In the genomic region with DNA sequence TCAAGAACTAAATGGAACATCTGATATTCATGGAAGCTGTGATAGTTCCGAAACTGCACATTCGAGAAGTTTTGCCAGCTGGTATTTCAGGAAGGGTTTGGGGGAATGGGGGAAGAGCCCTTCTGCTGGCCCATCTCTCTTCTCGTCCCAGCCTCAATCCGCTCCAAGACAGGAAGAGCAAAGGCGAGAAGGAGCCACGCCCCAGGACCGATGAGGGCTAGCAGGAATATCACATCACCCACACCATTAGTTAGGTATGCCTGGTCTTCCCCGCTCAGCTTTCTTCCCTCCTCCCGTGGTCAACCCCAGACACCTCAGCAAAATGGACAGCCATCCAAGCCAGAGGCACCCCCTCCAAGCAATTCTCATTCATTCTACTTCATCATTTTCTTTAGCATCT, we compare ENCODE assay signal across 15 cellular contexts. TPM values are rescaled to one million over a fixed set of nuclear protein-coding genes. Genes with fewer than 3 reads are reported as not detected.
A peak's percentile ranks its signal among the peaks of the same experiment; 100 is the strongest.
DNase-seq lines count a peak whose midpoint lies in the region; ATAC-seq and TF ChIP-seq lines count a peak whose summit lies in the region.
"Had no signal": no experiment of that assay in that cellular context is flagged by ENCODE, and none has a peak within 500 bp of the region (broad histone marks: within the 10 kb centered on the region; RNA-seq: fewer than 3 reads in every experiment).

No MANE protein-coding gene starts in this region.

- ATAC-seq in T-helper 17 cell, result no peak
- ATAC-seq in HG02759 (IDR thresholded peaks at IDR 0.05; ENCODE audit: unreplicated experiment), result no peak
- ATAC-seq: GM23338 had no signal

- no peak for TF ChIP-seq CTCF in osteocyte (IDR thresholded peaks at IDR 0.05)

- H3K36me3 Mint-ChIP-seq in T-helper 17 cell (ENCODE audit: low read depth), result no peaks in the 10 kb centered on the region
- H3K36me3 Mint-ChIP-seq in osteocyte (ENCODE audit: unreplicated experiment), result no peaks in the 10 kb centered on the region
- H3K36me3 Mint-ChIP-seq: CD4-positive, CD25-positive, alpha-beta regulatory T cell had no signal

- DNase-seq in activated effector memory CD4-positive, alpha-beta T cell treated with anti-CD3 and anti-CD28 coated beads, Interleukin-2, amount 50 U/mL, for 16 hours, result peak; percentile 19
- DNase-seq in activated effector memory CD4-positive, alpha-beta T cell treated with Interleukin-2 at 50 U/mL for 16 hours, result no peak
- peak; percentile 4 for DNase-seq in D341Med (ENCODE audit: low spot score)
- DNase-seq in T-helper 17 cell, result no peak
- peak; percentile 63 for DNase-seq in osteocyte (ENCODE audit: extremely low spot score, unreplicated experiment)
- no peak for DNase-seq in NCI-H2171 treated with DMSO at 0.1 percent for 48 hours (lab: John Stamatoyannopoulos, UW)
- DNase-seq: 8988T; AML-193; CD4-positive, CD25-positive, alpha-beta regulatory T cell; DMS 273 treated with DMSO at 0.1 percent for 48 hours; DMS79; H9 had no signal

- H3K9me3 Mint-ChIP-seq in osteocyte (ENCODE audit: unreplicated experiment), result no peaks in the 10 kb centered on the region
- H3K9me3 Mint-ChIP-seq: CD4-positive, CD25-positive, alpha-beta regulatory T cell; GM23338; H9 had no signal

- H3K27me3 Mint-ChIP-seq in T-helper 17 cell, result peaks cover 35% of the 10 kb centered on the region
- H3K27me3 Mint-ChIP-seq in osteocyte (ENCODE audit: unreplicated experiment), result peaks cover 12% of the 10 kb centered on the region

- H3K27ac Mint-ChIP-seq in T-helper 17 cell (peak overlapping the region; percentile 27), osteocyte (ENCODE audit: unreplicated experiment) (no peak overlapping the region)
- H3K27ac Mint-ChIP-seq: CD4-positive, CD25-positive, alpha-beta regulatory T cell; GM23338; H9 had no signal

- H3K4me3 Mint-ChIP-seq in T-helper 17 cell (no peak overlapping the region), osteocyte (ENCODE audit: unreplicated experiment) (no peak overlapping the region)
- H3K4me3 Mint-ChIP-seq: CD4-positive, CD25-positive, alpha-beta regulatory T cell; GM23338; H9 had no signal

- H3K9me3 ChIP-seq in T-helper 17 cell (ENCODE audit: control insufficient read depth, low read length, poor library complexity, severe bottlenecking), result no peaks in the 10 kb centered on the region
- H3K9me3 ChIP-seq: BLaER1 had no signal

- H3K4me1 Mint-ChIP-seq in T-helper 17 cell, result peaks cover 14% of the 10 kb centered on the region
- H3K4me1 Mint-ChIP-seq in osteocyte (ENCODE audit: unreplicated experiment), result no peaks in the 10 kb centered on the region

RNA-seq across cellular contexts. Expression of gene PCSK6, which starts 14.9 kb away (rescaled TPM):
- total RNA-seq in T-helper 17 cell (10 to 100 TPM in 1 of 2 donors, 1 to 10 TPM in 1; 1.9 to 27.8 TPM), osteocyte (0.43 and 0.55 TPM in 2 replicates)

Comparison
In these comparisons a context has a peak if more than half of its experiments do, and no peak if none do; other contexts are left out.
1. DNase-seq: peak in activated effector memory CD4-positive, alpha-beta T cell treated with anti-CD3 and anti-CD28 coated beads, Interleukin-2, amount 50 U/mL, for 16 hours (single experiment), D341Med (single experiment) and osteocyte (single experiment); none in activated effector memory CD4-positive, alpha-beta T cell treated with Interleukin-2 at 50 U/mL for 16 hours (single experiment), T-helper 17 cell (0 of 3) and NCI-H2171 treated with DMSO at 0.1 percent for 48 hours (single experiment).